Comparison of ENCODE assay signal across 9 cellular contexts in genomic region chr15:65286069-65286703, GRCh38. TPM values are rescaled to one million over a fixed set of nuclear protein-coding genes. Genes with fewer than 3 reads are reported as not detected.
DNase-seq lines count a peak whose midpoint lies in the region; ATAC-seq and TF ChIP-seq lines count a peak whose summit lies in the region.
"Had no signal": no experiment of that assay in that cellular context is flagged by ENCODE, and none has a peak within 500 bp of the region (broad histone marks: within the 10 kb centered on the region; RNA-seq: fewer than 3 reads in every experiment).

No MANE protein-coding gene starts in this region.

- no peak overlapping the region for H4K5ac ChIP-seq in H9 (ENCODE audit: insufficient read length, low read depth, low read length)

- peak; percentile 35 for DNase-seq in activated CD4-positive, alpha-beta T cell treated with anti-CD3 and anti-CD28 coated beads for 48 hours
- DNase-seq in activated CD4-positive, alpha-beta T cell treated with anti-CD3 and anti-CD28 coated beads for 1 hour = no peak
- DNase-seq in H9 (no peak), M059J (ENCODE audit: low read depth) (peak; percentile 52), anterior cingulate cortex (lab: John Stamatoyannopoulos, UW) (peak in 30 of 58 donors; percentile 19 to 69 (median 56)), iPS DF 6.9 (ENCODE audit: low read depth, low spot score) (no peak), retina (peak; percentile 90)

- no peaks in the 10 kb centered on the region for H4K20me1 ChIP-seq in H9 (ENCODE audit: control insufficient read depth, insufficient read depth, insufficient read length)

- H3K36me3 Mint-ChIP-seq in H9 (ENCODE audit: insufficient read depth in 1 of 3, low read depth in 3 of 3) = no peaks in the 10 kb centered on the region; a peak in 1 of 7 replicates

- no peak overlapping the region for H3K27ac ChIP-seq in H9 (ENCODE audit: insufficient read length, low read depth, low read length)
- H3K27ac ChIP-seq in iPS DF 6.9 (ENCODE audit: low read length) = no peak overlapping the region

- ATAC-seq in GM18858 (IDR thresholded peaks at IDR 0.05; ENCODE audit: unreplicated experiment) = no peak

- peak overlapping the region in 1 of 3 experiments; percentile 82; a peak in 1 of 7 replicates for H3K27ac Mint-ChIP-seq in H9

- peaks cover 15 to 17% of the 10 kb centered on the region in 2 experiments for H3K4me1 Mint-ChIP-seq in H9

- H2AK5ac ChIP-seq in H9 (ENCODE audit: insufficient read length, low read length) = no peak overlapping the region

- H3K18ac ChIP-seq in H9 (ENCODE audit: insufficient read length, low read depth, low read length) = peak overlapping the region; percentile 32

- no peaks in the 10 kb centered on the region for H3K9me3 ChIP-seq in H9 (ENCODE audit: control insufficient read depth, low read depth, low read length)
- H3K9me3 ChIP-seq in iPS DF 6.9 (ENCODE audit: control insufficient read depth, insufficient read depth, low read length) = no peaks in the 10 kb centered on the region

- no peak overlapping the region for H4K8ac ChIP-seq in H9 (replicated peaks; ENCODE audit: insufficient read length, low read depth, low read length)

- no peak overlapping the region for H4K91ac ChIP-seq in H9 (ENCODE audit: insufficient read length, low read depth, low read length)

- H2BK5ac ChIP-seq in H9 (ENCODE audit: insufficient read length, low read length) = no peak overlapping the region

- H2BK120ac ChIP-seq in H9 (ENCODE audit: low read depth, low read length, poor library complexity, severe bottlenecking) = no peak overlapping the region

- H3K4me3 Mint-ChIP-seq in H9 = peak overlapping the region; percentile 75 to 84

- H3K23ac ChIP-seq in H9 (ENCODE audit: insufficient read length, low read depth, low read length) = no peak overlapping the region

- peak overlapping the region; percentile 44 for H3K14ac ChIP-seq in H9 (ENCODE audit: insufficient read depth, low read length)

- peak overlapping the region; percentile 36 for H3K9ac ChIP-seq in H9 (ENCODE audit: extremely low read depth, insufficient read length, low read length)

- no peaks in the 10 kb centered on the region for H3K9me3 Mint-ChIP-seq in H9

- peaks cover 14% of the 10 kb centered on the region for H3K27me3 Mint-ChIP-seq in H9 (ENCODE audit: low read depth)

- H2AFZ ChIP-seq in H9 (ENCODE audit: low read length) = peak overlapping the region; percentile 25

- 0 out of 2 replicates have a peak, but pooled peaks cover 2% of the 10 kb centered on the region for H3K27me3 ChIP-seq in H9 (ENCODE audit: insufficient read depth, low read length)
- H3K27me3 ChIP-seq in iPS DF 6.9 (ENCODE audit: control insufficient read depth, insufficient read depth, low read length) = no peaks in the 10 kb centered on the region

- peak overlapping the region; percentile 58 for H3K4me3 ChIP-seq in iPS DF 6.9 (ENCODE audit: low read length)

- no peak overlapping the region for H3K4ac ChIP-seq in H9 (ENCODE audit: low read depth, low read length)

- H3K36me3 ChIP-seq in iPS DF 6.9 (ENCODE audit: control insufficient read depth, insufficient read depth, low read length) = no peaks in the 10 kb centered on the region

- no peak overlapping the region for H3T11ph ChIP-seq in H9 (ENCODE audit: low read length)

- H2BK20ac ChIP-seq in H9 (ENCODE audit: low read depth, low read length, poor library complexity, severe bottlenecking) = no peak overlapping the region

- no CpG with 5 or more reads among the region's 52 CpGs for WGBS in H9 (ENCODE audit: extremely low coverage, insufficient read length, low lambda C conversion rate)
- WGBS in iPS DF 6.9 (ENCODE audit: insufficient coverage, insufficient read length) = no CpG with 5 or more reads among the region's 52 CpGs

- H3K79me2 ChIP-seq in H9 (ENCODE audit: insufficient read depth, low read length) = no peaks in the 10 kb centered on the region

- peaks cover 11% of the 10 kb centered on the region for H3K23me2 ChIP-seq in H9 (ENCODE audit: insufficient read length, low read depth, low read length, poor library complexity, severe bottlenecking)

- TF ChIP-seq CTCF in H9 (conservative IDR thresholded peaks at IDR 0.05) = no peak

- no peak overlapping the region for H3K56ac ChIP-seq in H9 (ENCODE audit: insufficient read length, low read depth, low read length)

- no peak overlapping the region for H2BK15ac ChIP-seq in H9 (ENCODE audit: low read depth, low read length)

- H3K4me1 ChIP-seq in H9 (ENCODE audit: insufficient read depth, low read length) = peaks cover 2% of the 10 kb centered on the region; the same call in 1 of the 2 replicates
- no peaks in the 10 kb centered on the region for H3K4me1 ChIP-seq in iPS DF 6.9 (ENCODE audit: control insufficient read depth, insufficient read depth, low read length)

- H2BK12ac ChIP-seq in H9 (ENCODE audit: insufficient read length, low read depth, low read length) = no peak overlapping the region

- H3K79me1 ChIP-seq in H9 (ENCODE audit: insufficient read depth, low read depth, low read length, poor library complexity, severe bottlenecking) = no peaks in the 10 kb centered on the region

- H3K4me2 ChIP-seq in H9 (ENCODE audit: insufficient read depth, insufficient read length, low read length) = peak overlapping the region; percentile 91

RNA-seq across cellular contexts. Expression of gene PARP16, which starts 0.5 kb away (rescaled TPM):
- total RNA-seq in H9 (2021) = 3.9 and 4.3 TPM in 2 replicates
- total RNA-seq in M059J (2014; rRNA removed; shearing (Covaris generic)) = 7.1 and 14.8 TPM in 2 replicates

RNA-seq across cellular contexts. Expression of gene RNU5A-1, which starts 9.7 kb away (rescaled TPM):
- not detected in 2 replicates for total RNA-seq in H9 (2021)
- not detected in 2 replicates for total RNA-seq in M059J (2014; rRNA removed; shearing (Covaris generic))
- total RNA-seq: pulmonary artery endothelial cell had no signal

RNA-seq across cellular contexts. Expression of gene RNU5B-1, which starts 18.3 kb away (rescaled TPM):
- total RNA-seq in H9 (2021) = not detected in 2 replicates
- total RNA-seq in M059J (2014; rRNA removed; shearing (Covaris generic)) = not detected in 2 replicates
- total RNA-seq: pulmonary artery endothelial cell had no signal

Comparison
In these comparisons a context has a peak if more than half of its experiments do, and no peak if none do; other contexts are left out.
1. DNase-seq: peak in activated CD4-positive, alpha-beta T cell treated with anti-CD3 and anti-CD28 coated beads for 48 hours (single experiment), M059J (single experiment), anterior cingulate cortex (30 of 58) and retina (single experiment); none in activated CD4-positive, alpha-beta T cell treated with anti-CD3 and anti-CD28 coated beads for 1 hour (single experiment), H9 (single experiment) and iPS DF 6.9 (single experiment).